Comparison of ENCODE assay signal across 21 cellular contexts in genomic region chrX:40077176-40077575, GRCh38. TPM values are rescaled to one million over a fixed set of nuclear protein-coding genes. Genes with fewer than 3 reads are reported as not detected.
DNase-seq lines count a peak whose midpoint lies in the region; ATAC-seq and TF ChIP-seq lines count a peak whose summit lies in the region.
"Had no signal": no experiment of that assay in that cellular context is flagged by ENCODE, and none has a peak within 500 bp of the region (broad histone marks: within the 10 kb centered on the region; RNA-seq: fewer than 3 reads in every experiment).

No MANE protein-coding gene starts in this region.

- H3K9me3 ChIP-seq in sigmoid colon: no peaks in the 10 kb centered on the region

- TF ChIP-seq POLR2A in sigmoid colon (IDR thresholded peaks at IDR 0.05): no peak

- H3K36me3 ChIP-seq in sigmoid colon: peaks cover 0 to 31% (median 13%) of the 10 kb centered on the region in 4 donors

- H3K27me3 ChIP-seq in sigmoid colon: no peaks in the 10 kb centered on the region

- WGBS in sigmoid colon, 2 donors: 71% methylated on average over 7 of the region's 7 CpGs

- peak; percentile 36 to 38 for ATAC-seq in left cardiac atrium
- ATAC-seq: HCT116 had no signal

- H3K36me3 Mint-ChIP-seq in activated T-cell treated with anti-CD3 and anti-CD28 coated beads, Interleukin-2, amount 50 U/mL, for 24 hours (ENCODE audit: low read depth): peaks cover 67% of the 10 kb centered on the region

- no peak overlapping the region for H3K4me3 ChIP-seq in sigmoid colon

- no peaks in the 10 kb centered on the region for H3K9me3 Mint-ChIP-seq in activated T-cell treated with anti-CD3 and anti-CD28 coated beads, Interleukin-2, amount 50 U/mL, for 24 hours

- TF ChIP-seq CTCF in sigmoid colon (IDR thresholded peaks at IDR 0.05): no peak

- H3K4me3 Mint-ChIP-seq in activated T-cell treated with anti-CD3 and anti-CD28 coated beads, Interleukin-2, amount 50 U/mL, for 24 hours: no peak overlapping the region

- H3K4me1 Mint-ChIP-seq in activated T-cell treated with anti-CD3 and anti-CD28 coated beads, Interleukin-2, amount 50 U/mL, for 24 hours (ENCODE audit: low read depth): peaks cover 50% of the 10 kb centered on the region

- no peak for DNase-seq in activated T-cell treated with anti-CD3 and anti-CD28 coated beads, Interleukin-2, amount 50 U/mL, for 24 hours
- DNase-seq in activated T-cell treated with anti-CD3 and anti-CD28 coated beads, Interleukin-2, amount 50 U/mL, for 48 hours: no peak
- no peak for DNase-seq in left cardiac atrium
- DNase-seq in sigmoid colon: no peak
- no peak for DNase-seq in activated CD4-positive, alpha-beta T cell treated with anti-CD3 and anti-CD28 coated beads for 4 hours
- DNase-seq in COLO829 (ENCODE audit: low spot score): no peak
- no peak for DNase-seq in NCI-H1048 (lab: John Stamatoyannopoulos, UW)
- DNase-seq: 8988T; DMS53; GDM1; KG1; NCI-H1092 treated with DMSO at 0.1 percent for 48 hours; NCI-H1436 treated with DMSO at 0.1 percent for 48 hours; NCI-H1930; NCI-H226; NCI-H524; NCI-H774; NK-92 treated with Interleukin-12 subunit alpha and Interleukin-12 subunit beta, amount 100 ng/mL, for 24 hours had no signal

- peaks cover 49% of the 10 kb centered on the region for H3K27me3 Mint-ChIP-seq in activated T-cell treated with anti-CD3 and anti-CD28 coated beads, Interleukin-2, amount 50 U/mL, for 24 hours

- H3K27ac ChIP-seq in sigmoid colon: peak overlapping the region in 3 of 4 donors; percentile 35 to 49 (median 45)
- H3K27ac ChIP-seq: C4-2B, RWPE1 had no signal

- H3K27ac Mint-ChIP-seq in activated T-cell treated with anti-CD3 and anti-CD28 coated beads, Interleukin-2, amount 50 U/mL, for 24 hours: peak overlapping the region; percentile 22

- TF ChIP-seq EP300 in sigmoid colon (IDR thresholded peaks at IDR 0.05): no peak

- intact Hi-C loops in left cardiac atrium (cut with DNase I): no loop called here
- intact Hi-C loops in sigmoid colon (cut with DNase I): no loop called here

- H3K4me1 ChIP-seq in sigmoid colon: peaks cover 0 to 29% (median 22%) of the 10 kb centered on the region in 4 donors

RNA-seq across cellular contexts. Expression of gene BCOR, which starts 20.6 kb away (rescaled TPM):
- total RNA-seq in left cardiac atrium (10 to 100 TPM; 10.8 to 21.6 TPM), sigmoid colon (10 to 100 TPM; 15.8 to 31.6 (median 23.0) TPM)
- 10 to 100 TPM in 1 of 3 donors, 1 to 10 TPM in 2; 3.5 to 11.5 (median 3.6) TPM for polyA plus RNA-seq in sigmoid colon
